9 cellular contexts compared by ENCODE assay signal in genomic region chr17:7466644-7467341, GRCh38. TPM values are rescaled to one million over a fixed set of nuclear protein-coding genes. Genes with fewer than 3 reads are reported as not detected.
DNase-seq lines count a peak whose midpoint lies in the region; ATAC-seq and TF ChIP-seq lines count a peak whose summit lies in the region.
"Had no signal": no experiment of that assay in that cellular context is flagged by ENCODE, and none has a peak within 500 bp of the region (broad histone marks: within the 10 kb centered on the region; RNA-seq: fewer than 3 reads in every experiment).

No MANE protein-coding gene starts in this region.

- POLR2A ChIA-PET in HEK293 (lab: Yijun Ruan, JAX) = interaction anchor here (0.6 to 1.3 kb wide), 3 partner anchors 11 to 18 kb away, joined by 3 to 4 read pairs (median 4); partner anchors contain the start of gene ZBTB4

- H3K36me3 ChIP-seq in HEK293 (ENCODE audit: control insufficient read depth in 2 of 2, insufficient read depth in 1 of 2, low read length in 2 of 2) (peaks cover 0 to 43% of the 10 kb centered on the region in 2 experiments; a peak in 2 of 3 replicates), heart right ventricle (peaks cover 0 to 56% (median 7%) of the 10 kb centered on the region in 9 donors), skeletal muscle tissue (ENCODE audit: control insufficient read depth in 3 of 3, insufficient read depth in 3 of 3, low read length in 3 of 3) (peaks cover 23 to 31% (median 25%) of the 10 kb centered on the region in 3 donors)

- no peaks in the 10 kb centered on the region for H3K9me3 Mint-ChIP-seq in activated T-helper 2 cell treated with anti-CD3 and anti-CD28 coated beads, Interferon-gamma antibody, Interleukin-2, Interleukin-4, amounts not matched to agents 10 μg/mL and 5 μg/mL and 100 μg/mL, durations not matched to agents 14 hours and 24 hours and 36 hours

- DNase-seq in activated T-helper 2 cell treated with anti-CD3 and anti-CD28 coated beads, Interferon-gamma antibody, Interleukin-2, Interleukin-4, amounts not matched to agents 10 μg/mL and 5 μg/mL and 100 μg/mL, durations not matched to agents 14 hours and 24 hours and 36 hours (ENCODE audit: low spot score) = no peak
- DNase-seq in heart right ventricle = peak; percentile 84
- DNase-seq in islet precursor cell = no peak
- no peak for DNase-seq in occipital lobe (lab: John Stamatoyannopoulos, UW)
- DNase-seq: NCI-H1694 treated with DMSO at 0.1 percent for 48 hours had no signal

- H3K27ac Mint-ChIP-seq in activated T-helper 2 cell treated with anti-CD3 and anti-CD28 coated beads, Interferon-gamma antibody, Interleukin-2, Interleukin-4, amounts not matched to agents 10 μg/mL and 5 μg/mL and 100 μg/mL, durations not matched to agents 14 hours and 24 hours and 36 hours = peak overlapping the region; percentile 16

- H3K27ac ChIP-seq in HEK293 (ENCODE audit: extremely low read depth, low read depth, low read length) (0 out of 2 replicates have a peak overlapping the region, but pooled peaks have one; percentile 19), heart right ventricle (peak overlapping the region in 9 of 10 donors; percentile 73 to 88 (median 79)), skeletal muscle tissue (ENCODE audit: low read depth, low read length) (peak overlapping the region; percentile 77)

- H3K4me1 ChIP-seq in HEK293 (ENCODE audit: control insufficient read depth, insufficient read depth, low read length) = peaks cover 5% of the 10 kb centered on the region
- H3K4me1 ChIP-seq in heart right ventricle = peaks cover 14 to 58% (median 48%) of the 10 kb centered on the region in 9 donors
- H3K4me1 ChIP-seq in skeletal muscle tissue (ENCODE audit: control insufficient read depth in 3 of 3, insufficient read depth in 3 of 3, low read length in 3 of 3) = peaks cover 22 to 29% (median 27%) of the 10 kb centered on the region in 3 donors

- no peaks in the 10 kb centered on the region for H3K9me3 ChIP-seq in HEK293 (ENCODE audit: control insufficient read depth, insufficient read depth, low read depth, low read length)
- no peaks in the 10 kb centered on the region for H3K9me3 ChIP-seq in heart right ventricle
- no peaks in the 10 kb centered on the region for H3K9me3 ChIP-seq in skeletal muscle tissue (ENCODE audit: control insufficient read depth in 3 of 3, low read length in 3 of 3)

- H3K4me3 ChIP-seq in HEK293 (ENCODE audit: low read depth, low read length) = no peak overlapping the region
- no peak overlapping the region for H3K4me3 ChIP-seq in heart right ventricle
- H3K4me3 ChIP-seq in skeletal muscle tissue (ENCODE audit: low read length in 3 of 3) = no peak overlapping the region

- 65 to 67% methylated on average over 16 of the region's 16 CpGs for WGBS in heart right ventricle, 2 donors

- intact Hi-C loops in activated T-helper 2 cell treated with anti-CD3 and anti-CD28 coated beads, Interferon-gamma antibody, Interleukin-2, Interleukin-4, amounts not matched to agents 10 μg/mL and 5 μg/mL and 100 μg/mL, durations not matched to agents 14 hours and 24 hours and 36 hours (cut with micrococcal nuclease) = no loop called here
- intact Hi-C loops in heart right ventricle (cut with DNase I) = no loop called here

- peak overlapping the region; percentile 43 to 69 (median 45) for H3K9ac ChIP-seq in skeletal muscle tissue (ENCODE audit: low read depth in 1 of 3, low read length in 3 of 3)

- ATAC-seq in heart right ventricle (peak; percentile 38 to 71 (median 66)), HG03354 (IDR thresholded peaks at IDR 0.05; ENCODE audit: poor library complexity, severe bottlenecking, unreplicated experiment) (no peak), GM18870 (IDR thresholded peaks at IDR 0.05; ENCODE audit: unreplicated experiment) (no peak)

- CTCF ChIA-PET in HEK293 (lab: Yijun Ruan, JAX) = interaction anchor here (0.6 to 1.4 kb wide), 4 partner anchors 10 to 111 kb away, joined by 3 to 4 read pairs (median 3); no protein-coding TSS in a partner anchor

- H3K4me3 Mint-ChIP-seq in activated T-helper 2 cell treated with anti-CD3 and anti-CD28 coated beads, Interferon-gamma antibody, Interleukin-2, Interleukin-4, amounts not matched to agents 10 μg/mL and 5 μg/mL and 100 μg/mL, durations not matched to agents 14 hours and 24 hours and 36 hours (ENCODE audit: low read depth) = no peak overlapping the region

- H3K27me3 Mint-ChIP-seq in activated T-helper 2 cell treated with anti-CD3 and anti-CD28 coated beads, Interferon-gamma antibody, Interleukin-2, Interleukin-4, amounts not matched to agents 10 μg/mL and 5 μg/mL and 100 μg/mL, durations not matched to agents 14 hours and 24 hours and 36 hours (ENCODE audit: low read depth) = no peaks in the 10 kb centered on the region

- TF ChIP-seq CTCF in HEK293 (tag by site-specific recombination; IDR thresholded peaks at IDR 0.05) (no peak), heart right ventricle (IDR thresholded peaks at IDR 0.05) (no peak)

- H3K4me1 Mint-ChIP-seq in activated T-helper 2 cell treated with anti-CD3 and anti-CD28 coated beads, Interferon-gamma antibody, Interleukin-2, Interleukin-4, amounts not matched to agents 10 μg/mL and 5 μg/mL and 100 μg/mL, durations not matched to agents 14 hours and 24 hours and 36 hours (ENCODE audit: low read depth) = peaks cover 5% of the 10 kb centered on the region

- H3K27me3 ChIP-seq in heart right ventricle (no peaks in the 10 kb centered on the region), skeletal muscle tissue (ENCODE audit: control insufficient read depth in 3 of 3, insufficient read depth in 3 of 3, low read length in 3 of 3) (no peaks in the 10 kb centered on the region)

- peaks cover 13% of the 10 kb centered on the region for H3K36me3 Mint-ChIP-seq in activated T-helper 2 cell treated with anti-CD3 and anti-CD28 coated beads, Interferon-gamma antibody, Interleukin-2, Interleukin-4, amounts not matched to agents 10 μg/mL and 5 μg/mL and 100 μg/mL, durations not matched to agents 14 hours and 24 hours and 36 hours (ENCODE audit: low read depth)

TF ChIP-seq in HEK293, 187 proteins besides CTCF, POLR2A, EP300 and RAD21 (continues in another document):
- TF ChIP-seq ZNF600 (tag by site-specific recombination; IDR thresholded peaks at IDR 0.05) = peak; percentile 26; the same call in 1 of the 2 replicates
- TF ChIP-seq ZBTB6 (tag by site-specific recombination; IDR thresholded peaks at IDR 0.05) = peak; percentile 65

RNA-seq across cellular contexts. Expression of gene ZBTB4, which starts 12.6 kb away (rescaled TPM):
- total RNA-seq in activated T-helper 2 cell treated with anti-CD3 and anti-CD28 coated beads, Interferon-gamma antibody, Interleukin-2, Interleukin-4, amounts not matched to agents 10 μg/mL and 5 μg/mL and 100 μg/mL, durations not matched to agents 14 hours and 24 hours and 36 hours = 20.2 and 20.3 TPM in 2 replicates
- 10 to 100 TPM; 58.9 to 80.1 (median 69.4) TPM for total RNA-seq in heart right ventricle
- 10 to 100 TPM; 17.8 to 34.2 TPM for polyA plus RNA-seq in heart right ventricle
- 10.4 TPM for total RNA-seq in skeletal muscle tissue
- 17.6 TPM for total RNA-seq in occipital lobe

RNA-seq across cellular contexts. Expression of gene SLC35G6, which starts 14.5 kb away (rescaled TPM):
- not detected in 2 replicates for total RNA-seq in activated T-helper 2 cell treated with anti-CD3 and anti-CD28 coated beads, Interferon-gamma antibody, Interleukin-2, Interleukin-4, amounts not matched to agents 10 μg/mL and 5 μg/mL and 100 μg/mL, durations not matched to agents 14 hours and 24 hours and 36 hours
- total RNA-seq in heart right ventricle = not detected
- polyA plus RNA-seq in heart right ventricle = not detected
- not detected for total RNA-seq in skeletal muscle tissue
- total RNA-seq in occipital lobe = not detected

RNA-seq across cellular contexts. Expression of gene POLR2A, which starts 17.4 kb away (rescaled TPM):
- total RNA-seq in activated T-helper 2 cell treated with anti-CD3 and anti-CD28 coated beads, Interferon-gamma antibody, Interleukin-2, Interleukin-4, amounts not matched to agents 10 μg/mL and 5 μg/mL and 100 μg/mL, durations not matched to agents 14 hours and 24 hours and 36 hours = 247 and 261 TPM in 2 replicates
- total RNA-seq in heart right ventricle (10 to 100 TPM; 40.5 to 61.7 (median 48.8) TPM), skeletal muscle tissue (91.3 TPM), occipital lobe (54.6 TPM)
- 10 to 100 TPM in 1 of 2 donors, 1 to 10 TPM in 1; 8.4 to 24.7 TPM for polyA plus RNA-seq in heart right ventricle

RNA-seq across cellular contexts. Expression of gene CHRNB1, which starts 21.9 kb away (rescaled TPM):
- 6.6 and 6.9 TPM in 2 replicates for total RNA-seq in activated T-helper 2 cell treated with anti-CD3 and anti-CD28 coated beads, Interferon-gamma antibody, Interleukin-2, Interleukin-4, amounts not matched to agents 10 μg/mL and 5 μg/mL and 100 μg/mL, durations not matched to agents 14 hours and 24 hours and 36 hours
- total RNA-seq in heart right ventricle (10 to 100 TPM in 6 of 10 donors, 1 to 10 TPM in 4; 5.4 to 13.1 (median 10.3) TPM), skeletal muscle tissue (31.3 TPM), occipital lobe (17.2 TPM)
- 10 to 100 TPM; 10.2 to 25.4 TPM for polyA plus RNA-seq in heart right ventricle

RNA-seq across cellular contexts. Expression of gene FGF11, which starts 27.5 kb away (rescaled TPM):
- 4.8 and 6.1 TPM in 2 replicates for total RNA-seq in activated T-helper 2 cell treated with anti-CD3 and anti-CD28 coated beads, Interferon-gamma antibody, Interleukin-2, Interleukin-4, amounts not matched to agents 10 μg/mL and 5 μg/mL and 100 μg/mL, durations not matched to agents 14 hours and 24 hours and 36 hours
- total RNA-seq in heart right ventricle (10 to 100 TPM in 2 of 10 donors, 1 to 10 TPM in 8; 4.6 to 15.9 (median 8.1) TPM), skeletal muscle tissue (1.0 TPM), occipital lobe (18.2 TPM)
- polyA plus RNA-seq in heart right ventricle = 1 to 10 TPM; 2.0 to 7.2 TPM

Comparison
In these comparisons a context has a peak if more than half of its experiments do, and no peak if none do; other contexts are left out.
1. H3K27ac ChIP-seq: peak in every context shown above with its lines; median percentile 79 in heart right ventricle; 77 in skeletal muscle tissue; 19 in HEK293.
2. DNase-seq: peak in heart right ventricle (2 of 2); none in activated T-helper 2 cell treated with anti-CD3 and anti-CD28 coated beads, Interferon-gamma antibody, Interleukin-2, Interleukin-4, amounts not matched to agents 10 μg/mL and 5 μg/mL and 100 μg/mL, durations not matched to agents 14 hours and 24 hours and 36 hours (single experiment), islet precursor cell (single experiment) and occipital lobe (single experiment).
3. ATAC-seq: peak in heart right ventricle (8 of 8); none in HG03354 (single experiment) and GM18870 (single experiment).